Comparison of ENCODE assay signal across 8 cellular contexts in genomic region chr19:34364830-34365462, GRCh38. TPM values are rescaled to one million over a fixed set of nuclear protein-coding genes. Genes with fewer than 3 reads are reported as not detected.
DNase-seq lines count a peak whose midpoint lies in the region; ATAC-seq and TF ChIP-seq lines count a peak whose summit lies in the region.

TSS of gene GPI (plus strand) at chr19:34365196. CDS start at chr19:34365267, 71 bp downstream.

- H3K4me3 Mint-ChIP-seq in activated naive CD4-positive, alpha-beta T cell treated with anti-CD3 and anti-CD28 coated beads for 36 hours: peak within 1 kb of the TSS; percentile 94

- intact Hi-C loops in activated naive CD4-positive, alpha-beta T cell treated with anti-CD3 and anti-CD28 coated beads for 36 hours (cut with micrococcal nuclease): loop anchor here (2.0 kb wide), 3 partner anchors 40 to 636 kb away; partner anchors contain the start of genes GRAMD1A, PDCD2L and UBA2

- no peaks in the 10 kb centered on the region for H3K9me3 ChIP-seq in neutrophil

- H3K27ac Mint-ChIP-seq in activated naive CD4-positive, alpha-beta T cell treated with anti-CD3 and anti-CD28 coated beads for 36 hours: peak within 1 kb of the TSS; percentile 74

- H3K27ac ChIP-seq in neutrophil: peak within 1 kb of the TSS; percentile 81

- H3K36me3 Mint-ChIP-seq in activated naive CD4-positive, alpha-beta T cell treated with anti-CD3 and anti-CD28 coated beads for 36 hours (ENCODE audit: low read depth): peaks cover 32% of the 10 kb centered on the region

- CTCF ChIA-PET in activated naive CD4-positive, alpha-beta T cell treated with anti-CD3 and anti-CD28 coated beads for 36 hours (lab: Charles Lee): interaction anchor here (0.8 to 2.7 kb wide), 4 partner anchors 8 to 20 kb away, joined by 3 to 10 read pairs (median 3); no protein-coding TSS in a partner anchor

- ATAC-seq in GM21825 (IDR thresholded peaks at IDR 0.05; ENCODE audit: unreplicated experiment): peak; percentile 47

- H3K27me3 ChIP-seq in neutrophil: no peaks in the 10 kb centered on the region

- H3K36me3 ChIP-seq in neutrophil: peaks cover 10% of the 10 kb centered on the region

- DNase-seq in DMS79 (lab: John Stamatoyannopoulos, UW): peak; percentile 42
- DNase-seq in LoVo (ENCODE audit: low spot score): peak; percentile 67
- DNase-seq in SK-N-DZ (ENCODE audit: low spot score): peak; percentile 46
- DNase-seq in activated naive CD4-positive, alpha-beta T cell treated with anti-CD3 and anti-CD28 coated beads for 36 hours: peak; percentile 67
- peak; percentile 88 for DNase-seq in germinal center (ENCODE audit: low spot score)

- no peak for TF ChIP-seq CTCF in neutrophil (IDR thresholded peaks at IDR 0.05)
- no peak for TF ChIP-seq CTCF in subcutaneous adipose tissue (IDR thresholded peaks at IDR 0.05; ENCODE audit: low read depth)

- H3K4me1 Mint-ChIP-seq in activated naive CD4-positive, alpha-beta T cell treated with anti-CD3 and anti-CD28 coated beads for 36 hours (ENCODE audit: low read depth): peaks cover 47% of the 10 kb centered on the region

- H3K4me3 ChIP-seq in neutrophil (ENCODE audit: low read depth in 1 of 2, low read length in 1 of 2): peak within 1 kb of the TSS; percentile 76 to 84

- H3K27me3 Mint-ChIP-seq in activated naive CD4-positive, alpha-beta T cell treated with anti-CD3 and anti-CD28 coated beads for 36 hours (ENCODE audit: low read depth): no peaks in the 10 kb centered on the region

- H3K4me1 ChIP-seq in neutrophil (ENCODE audit: control insufficient read depth in 1 of 2, insufficient read depth in 1 of 2, low read depth in 1 of 2, low read length in 1 of 2): peaks cover 46 to 61% of the 10 kb centered on the region in 2 experiments

- H3K9me3 Mint-ChIP-seq in activated naive CD4-positive, alpha-beta T cell treated with anti-CD3 and anti-CD28 coated beads for 36 hours: no peaks in the 10 kb centered on the region

RNA-seq across cellular contexts. Expression of gene GPI, which starts in this region (rescaled TPM):
- 151 and 174 TPM in 2 replicates for polyA plus RNA-seq in SK-N-DZ (2014; cell fraction: cytosol; rRNA removed)
- polyA plus RNA-seq in SK-N-DZ (2014; cell fraction: nucleus; rRNA removed): 90.8 and 155 TPM in 2 replicates
- total RNA-seq in activated naive CD4-positive, alpha-beta T cell treated with anti-CD3 and anti-CD28 coated beads for 36 hours: 100 to 1,000 TPM; 542 to 553 TPM
- 100 to 1,000 TPM in 3 of 4 donors, 10 to 100 TPM in 1; 88.1 to 324 (median 150) TPM for total RNA-seq in subcutaneous adipose tissue

Comparison
In these comparisons a context has a peak if more than half of its experiments do, and no peak if none do; other contexts are left out.
1. Peak in every context shown above with its lines: DNase-seq, ATAC-seq, H3K4me3 ChIP-seq and H3K27ac ChIP-seq.